ENCODE assay signal across 1 cellular context in the genomic region with DNA sequence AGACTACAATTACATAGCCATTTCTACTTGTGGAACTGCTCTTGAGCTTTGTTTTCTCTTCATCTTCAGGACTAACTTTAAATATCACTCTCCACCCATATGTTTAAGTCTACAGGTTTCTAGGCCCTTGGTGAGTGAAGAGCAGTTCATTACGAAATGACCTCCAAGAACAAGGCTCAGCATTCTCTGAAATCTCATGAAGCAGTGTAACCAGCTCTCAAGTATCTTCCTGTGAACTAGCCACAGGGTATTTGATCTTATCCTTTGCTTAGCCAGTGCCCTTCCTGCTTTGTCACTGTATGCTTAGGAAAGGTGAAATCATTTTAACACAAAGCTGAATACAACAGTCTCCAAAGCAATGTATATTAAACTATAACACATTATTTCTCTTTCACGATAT.
TF ChIP-seq lines count a peak whose summit lies in the region.

No MANE protein-coding gene starts in this region.

TF ChIP-seq in K562, 482 proteins besides CTCF, POLR2A, EP300 and RAD21 (continued from another document and continues in another):
- TF ChIP-seq, protein P1, sequence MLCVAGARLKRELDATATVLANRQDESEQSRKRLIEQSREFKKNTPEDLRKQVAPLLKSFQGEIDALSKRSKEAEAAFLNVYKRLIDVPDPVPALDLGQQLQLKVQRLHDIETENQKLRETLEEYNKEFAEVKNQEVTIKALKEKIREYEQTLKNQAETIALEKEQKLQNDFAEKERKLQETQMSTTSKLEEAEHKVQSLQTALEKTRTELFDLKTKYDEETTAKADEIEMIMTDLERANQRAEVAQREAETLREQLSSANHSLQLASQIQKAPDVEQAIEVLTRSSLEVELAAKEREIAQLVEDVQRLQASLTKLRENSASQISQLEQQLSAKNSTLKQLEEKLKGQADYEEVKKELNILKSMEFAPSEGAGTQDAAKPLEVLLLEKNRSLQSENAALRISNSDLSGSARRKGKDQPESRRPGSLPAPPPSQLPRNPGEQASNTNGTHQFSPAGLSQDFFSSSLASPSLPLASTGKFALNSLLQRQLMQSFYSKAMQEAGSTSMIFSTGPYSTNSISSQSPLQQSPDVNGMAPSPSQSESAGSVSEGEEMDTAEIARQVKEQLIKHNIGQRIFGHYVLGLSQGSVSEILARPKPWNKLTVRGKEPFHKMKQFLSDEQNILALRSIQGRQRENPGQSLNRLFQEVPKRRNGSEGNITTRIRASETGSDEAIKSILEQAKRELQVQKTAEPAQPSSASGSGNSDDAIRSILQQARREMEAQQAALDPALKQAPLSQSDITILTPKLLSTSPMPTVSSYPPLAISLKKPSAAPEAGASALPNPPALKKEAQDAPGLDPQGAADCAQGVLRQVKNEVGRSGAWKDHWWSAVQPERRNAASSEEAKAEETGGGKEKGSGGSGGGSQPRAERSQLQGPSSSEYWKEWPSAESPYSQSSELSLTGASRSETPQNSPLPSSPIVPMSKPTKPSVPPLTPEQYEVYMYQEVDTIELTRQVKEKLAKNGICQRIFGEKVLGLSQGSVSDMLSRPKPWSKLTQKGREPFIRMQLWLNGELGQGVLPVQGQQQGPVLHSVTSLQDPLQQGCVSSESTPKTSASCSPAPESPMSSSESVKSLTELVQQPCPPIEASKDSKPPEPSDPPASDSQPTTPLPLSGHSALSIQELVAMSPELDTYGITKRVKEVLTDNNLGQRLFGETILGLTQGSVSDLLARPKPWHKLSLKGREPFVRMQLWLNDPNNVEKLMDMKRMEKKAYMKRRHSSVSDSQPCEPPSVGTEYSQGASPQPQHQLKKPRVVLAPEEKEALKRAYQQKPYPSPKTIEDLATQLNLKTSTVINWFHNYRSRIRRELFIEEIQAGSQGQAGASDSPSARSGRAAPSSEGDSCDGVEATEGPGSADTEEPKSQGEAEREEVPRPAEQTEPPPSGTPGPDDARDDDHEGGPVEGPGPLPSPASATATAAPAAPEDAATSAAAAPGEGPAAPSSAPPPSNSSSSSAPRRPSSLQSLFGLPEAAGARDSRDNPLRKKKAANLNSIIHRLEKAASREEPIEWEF (CRISPR knock-in tag; IDR thresholded peaks at IDR 0.05): no peak
- TF ChIP-seq RFX5 (IDR thresholded peaks at IDR 0.05; ENCODE audit: low read depth, low read length) (no peak), HNRNPH1 (optimal IDR thresholded peaks at IDR 0.05; ENCODE audit: low read depth, low read length) (no peak), LEF1 (IDR thresholded peaks at IDR 0.05) (no peak), SMAD4 (CRISPR knock-in tag; conservative IDR thresholded peaks at IDR 0.05) (no peak), ZFX (CRISPR knock-in tag; IDR thresholded peaks at IDR 0.05) (no peak), ZNF436 (CRISPR knock-in tag; IDR thresholded peaks at IDR 0.05) (no peak), SAFB2 (IDR thresholded peaks at IDR 0.05; ENCODE audit: borderline replicate concordance, low read depth, low read length, severe bottlenecking) (no peak), ETV5 (CRISPR knock-in tag; IDR thresholded peaks at IDR 0.05; ENCODE audit: low read depth) (peak; percentile 68; the same call in 1 of the 2 replicates), JUN (IDR thresholded peaks at IDR 0.05; ENCODE audit: borderline replicate concordance, low read depth, low read length) (no peak), JUN (CRISPR knock-in tag; IDR thresholded peaks at IDR 0.05; ENCODE audit: borderline replicate concordance) (no peak), SRSF7 (optimal IDR thresholded peaks at IDR 0.05; ENCODE audit: low read depth, low read length) (no peak), TAL1 (IDR thresholded peaks at IDR 0.05) (peak; percentile 76; the same call in 1 of the 2 replicates), HDAC2 (IDR thresholded peaks at IDR 0.05) (peak; percentile 76)
- TF ChIP-seq, protein P2, sequence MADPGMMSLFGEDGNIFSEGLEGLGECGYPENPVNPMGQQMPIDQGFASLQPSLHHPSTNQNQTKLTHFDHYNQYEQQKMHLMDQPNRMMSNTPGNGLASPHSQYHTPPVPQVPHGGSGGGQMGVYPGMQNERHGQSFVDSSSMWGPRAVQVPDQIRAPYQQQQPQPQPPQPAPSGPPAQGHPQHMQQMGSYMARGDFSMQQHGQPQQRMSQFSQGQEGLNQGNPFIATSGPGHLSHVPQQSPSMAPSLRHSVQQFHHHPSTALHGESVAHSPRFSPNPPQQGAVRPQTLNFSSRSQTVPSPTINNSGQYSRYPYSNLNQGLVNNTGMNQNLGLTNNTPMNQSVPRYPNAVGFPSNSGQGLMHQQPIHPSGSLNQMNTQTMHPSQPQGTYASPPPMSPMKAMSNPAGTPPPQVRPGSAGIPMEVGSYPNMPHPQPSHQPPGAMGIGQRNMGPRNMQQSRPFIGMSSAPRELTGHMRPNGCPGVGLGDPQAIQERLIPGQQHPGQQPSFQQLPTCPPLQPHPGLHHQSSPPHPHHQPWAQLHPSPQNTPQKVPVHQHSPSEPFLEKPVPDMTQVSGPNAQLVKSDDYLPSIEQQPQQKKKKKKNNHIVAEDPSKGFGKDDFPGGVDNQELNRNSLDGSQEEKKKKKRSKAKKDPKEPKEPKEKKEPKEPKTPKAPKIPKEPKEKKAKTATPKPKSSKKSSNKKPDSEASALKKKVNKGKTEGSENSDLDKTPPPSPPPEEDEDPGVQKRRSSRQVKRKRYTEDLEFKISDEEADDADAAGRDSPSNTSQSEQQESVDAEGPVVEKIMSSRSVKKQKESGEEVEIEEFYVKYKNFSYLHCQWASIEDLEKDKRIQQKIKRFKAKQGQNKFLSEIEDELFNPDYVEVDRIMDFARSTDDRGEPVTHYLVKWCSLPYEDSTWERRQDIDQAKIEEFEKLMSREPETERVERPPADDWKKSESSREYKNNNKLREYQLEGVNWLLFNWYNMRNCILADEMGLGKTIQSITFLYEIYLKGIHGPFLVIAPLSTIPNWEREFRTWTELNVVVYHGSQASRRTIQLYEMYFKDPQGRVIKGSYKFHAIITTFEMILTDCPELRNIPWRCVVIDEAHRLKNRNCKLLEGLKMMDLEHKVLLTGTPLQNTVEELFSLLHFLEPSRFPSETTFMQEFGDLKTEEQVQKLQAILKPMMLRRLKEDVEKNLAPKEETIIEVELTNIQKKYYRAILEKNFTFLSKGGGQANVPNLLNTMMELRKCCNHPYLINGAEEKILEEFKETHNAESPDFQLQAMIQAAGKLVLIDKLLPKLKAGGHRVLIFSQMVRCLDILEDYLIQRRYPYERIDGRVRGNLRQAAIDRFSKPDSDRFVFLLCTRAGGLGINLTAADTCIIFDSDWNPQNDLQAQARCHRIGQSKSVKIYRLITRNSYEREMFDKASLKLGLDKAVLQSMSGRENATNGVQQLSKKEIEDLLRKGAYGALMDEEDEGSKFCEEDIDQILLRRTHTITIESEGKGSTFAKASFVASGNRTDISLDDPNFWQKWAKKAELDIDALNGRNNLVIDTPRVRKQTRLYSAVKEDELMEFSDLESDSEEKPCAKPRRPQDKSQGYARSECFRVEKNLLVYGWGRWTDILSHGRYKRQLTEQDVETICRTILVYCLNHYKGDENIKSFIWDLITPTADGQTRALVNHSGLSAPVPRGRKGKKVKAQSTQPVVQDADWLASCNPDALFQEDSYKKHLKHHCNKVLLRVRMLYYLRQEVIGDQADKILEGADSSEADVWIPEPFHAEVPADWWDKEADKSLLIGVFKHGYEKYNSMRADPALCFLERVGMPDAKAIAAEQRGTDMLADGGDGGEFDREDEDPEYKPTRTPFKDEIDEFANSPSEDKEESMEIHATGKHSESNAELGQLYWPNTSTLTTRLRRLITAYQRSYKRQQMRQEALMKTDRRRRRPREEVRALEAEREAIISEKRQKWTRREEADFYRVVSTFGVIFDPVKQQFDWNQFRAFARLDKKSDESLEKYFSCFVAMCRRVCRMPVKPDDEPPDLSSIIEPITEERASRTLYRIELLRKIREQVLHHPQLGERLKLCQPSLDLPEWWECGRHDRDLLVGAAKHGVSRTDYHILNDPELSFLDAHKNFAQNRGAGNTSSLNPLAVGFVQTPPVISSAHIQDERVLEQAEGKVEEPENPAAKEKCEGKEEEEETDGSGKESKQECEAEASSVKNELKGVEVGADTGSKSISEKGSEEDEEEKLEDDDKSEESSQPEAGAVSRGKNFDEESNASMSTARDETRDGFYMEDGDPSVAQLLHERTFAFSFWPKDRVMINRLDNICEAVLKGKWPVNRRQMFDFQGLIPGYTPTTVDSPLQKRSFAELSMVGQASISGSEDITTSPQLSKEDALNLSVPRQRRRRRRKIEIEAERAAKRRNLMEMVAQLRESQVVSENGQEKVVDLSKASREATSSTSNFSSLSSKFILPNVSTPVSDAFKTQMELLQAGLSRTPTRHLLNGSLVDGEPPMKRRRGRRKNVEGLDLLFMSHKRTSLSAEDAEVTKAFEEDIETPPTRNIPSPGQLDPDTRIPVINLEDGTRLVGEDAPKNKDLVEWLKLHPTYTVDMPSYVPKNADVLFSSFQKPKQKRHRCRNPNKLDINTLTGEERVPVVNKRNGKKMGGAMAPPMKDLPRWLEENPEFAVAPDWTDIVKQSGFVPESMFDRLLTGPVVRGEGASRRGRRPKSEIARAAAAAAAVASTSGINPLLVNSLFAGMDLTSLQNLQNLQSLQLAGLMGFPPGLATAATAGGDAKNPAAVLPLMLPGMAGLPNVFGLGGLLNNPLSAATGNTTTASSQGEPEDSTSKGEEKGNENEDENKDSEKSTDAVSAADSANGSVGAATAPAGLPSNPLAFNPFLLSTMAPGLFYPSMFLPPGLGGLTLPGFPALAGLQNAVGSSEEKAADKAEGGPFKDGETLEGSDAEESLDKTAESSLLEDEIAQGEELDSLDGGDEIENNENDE (IDR thresholded peaks at IDR 0.05; ENCODE audit: low read depth, low read length): no peak
- TF ChIP-seq, protein P3, sequence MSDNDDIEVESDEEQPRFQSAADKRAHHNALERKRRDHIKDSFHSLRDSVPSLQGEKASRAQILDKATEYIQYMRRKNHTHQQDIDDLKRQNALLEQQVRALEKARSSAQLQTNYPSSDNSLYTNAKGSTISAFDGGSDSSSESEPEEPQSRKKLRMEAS (CRISPR knock-in tag; IDR thresholded peaks at IDR 0.05): no peak
- TF ChIP-seq, protein P4, sequence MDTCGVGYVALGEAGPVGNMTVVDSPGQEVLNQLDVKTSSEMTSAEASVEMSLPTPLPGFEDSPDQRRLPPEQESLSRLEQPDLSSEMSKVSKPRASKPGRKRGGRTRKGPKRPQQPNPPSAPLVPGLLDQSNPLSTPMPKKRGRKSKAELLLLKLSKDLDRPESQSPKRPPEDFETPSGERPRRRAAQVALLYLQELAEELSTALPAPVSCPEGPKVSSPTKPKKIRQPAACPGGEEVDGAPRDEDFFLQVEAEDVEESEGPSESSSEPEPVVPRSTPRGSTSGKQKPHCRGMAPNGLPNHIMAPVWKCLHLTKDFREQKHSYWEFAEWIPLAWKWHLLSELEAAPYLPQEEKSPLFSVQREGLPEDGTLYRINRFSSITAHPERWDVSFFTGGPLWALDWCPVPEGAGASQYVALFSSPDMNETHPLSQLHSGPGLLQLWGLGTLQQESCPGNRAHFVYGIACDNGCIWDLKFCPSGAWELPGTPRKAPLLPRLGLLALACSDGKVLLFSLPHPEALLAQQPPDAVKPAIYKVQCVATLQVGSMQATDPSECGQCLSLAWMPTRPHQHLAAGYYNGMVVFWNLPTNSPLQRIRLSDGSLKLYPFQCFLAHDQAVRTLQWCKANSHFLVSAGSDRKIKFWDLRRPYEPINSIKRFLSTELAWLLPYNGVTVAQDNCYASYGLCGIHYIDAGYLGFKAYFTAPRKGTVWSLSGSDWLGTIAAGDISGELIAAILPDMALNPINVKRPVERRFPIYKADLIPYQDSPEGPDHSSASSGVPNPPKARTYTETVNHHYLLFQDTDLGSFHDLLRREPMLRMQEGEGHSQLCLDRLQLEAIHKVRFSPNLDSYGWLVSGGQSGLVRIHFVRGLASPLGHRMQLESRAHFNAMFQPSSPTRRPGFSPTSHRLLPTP (IDR thresholded peaks at IDR 0.05; ENCODE audit: borderline replicate concordance, extremely low read depth, insufficient read length): no peak
- TF ChIP-seq, protein P5, sequence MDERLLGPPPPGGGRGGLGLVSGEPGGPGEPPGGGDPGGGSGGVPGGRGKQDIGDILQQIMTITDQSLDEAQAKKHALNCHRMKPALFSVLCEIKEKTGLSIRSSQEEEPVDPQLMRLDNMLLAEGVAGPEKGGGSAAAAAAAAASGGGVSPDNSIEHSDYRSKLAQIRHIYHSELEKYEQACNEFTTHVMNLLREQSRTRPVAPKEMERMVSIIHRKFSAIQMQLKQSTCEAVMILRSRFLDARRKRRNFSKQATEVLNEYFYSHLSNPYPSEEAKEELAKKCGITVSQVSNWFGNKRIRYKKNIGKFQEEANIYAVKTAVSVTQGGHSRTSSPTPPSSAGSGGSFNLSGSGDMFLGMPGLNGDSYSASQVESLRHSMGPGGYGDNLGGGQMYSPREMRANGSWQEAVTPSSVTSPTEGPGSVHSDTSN (CRISPR knock-in tag; IDR thresholded peaks at IDR 0.05; ENCODE audit: low read depth): no peak
- TF ChIP-seq, protein P5 (tag; conservative IDR thresholded peaks at IDR 0.05; ENCODE audit: low read depth): peak; percentile 61
